ENCODE assay signal across 1 cellular context in the genomic region with DNA sequence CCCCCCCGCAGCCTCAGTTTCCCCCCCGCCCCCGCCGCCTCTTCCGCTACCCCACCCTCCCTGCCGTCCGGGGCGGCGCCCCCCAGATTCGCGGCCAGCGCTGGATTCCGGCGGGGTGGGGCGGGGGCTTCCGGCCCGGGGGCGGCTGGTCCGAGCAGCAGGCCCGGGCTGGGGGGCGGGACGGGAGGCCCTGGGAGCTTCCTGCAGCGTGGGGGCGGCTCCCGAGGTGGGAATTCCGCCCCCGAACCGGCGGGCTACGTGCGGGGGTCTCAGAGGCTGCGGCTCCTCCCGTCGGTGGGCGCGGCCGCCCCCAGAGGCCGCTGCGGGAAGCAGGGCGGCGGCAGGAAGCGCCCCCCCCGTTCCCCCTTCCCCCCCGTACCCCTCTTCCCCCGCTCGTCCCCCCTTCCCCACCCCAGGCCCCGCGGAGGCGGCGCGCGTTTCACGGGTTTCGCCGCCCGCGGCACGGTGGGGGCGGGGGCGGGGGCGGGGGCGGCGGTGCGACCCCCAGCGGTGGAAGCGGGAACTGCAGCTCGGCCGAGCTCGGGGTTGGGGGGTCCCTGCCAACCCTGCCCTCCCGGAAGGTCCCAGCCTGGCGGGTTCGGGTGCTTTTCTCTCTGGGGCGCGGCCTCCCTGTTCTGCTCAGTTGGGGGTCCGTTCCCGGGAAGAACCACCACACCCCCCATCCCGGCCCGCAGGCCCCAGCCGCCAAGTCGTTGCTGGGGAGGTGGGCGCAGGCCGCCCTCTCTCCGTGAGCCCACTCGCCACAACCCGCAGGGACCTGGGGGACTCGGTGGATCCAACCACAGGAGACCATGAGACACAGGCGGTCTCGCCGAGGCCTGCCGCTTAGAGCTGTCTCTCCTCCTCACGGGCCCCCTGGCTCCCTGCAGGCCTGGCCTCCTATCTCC.
TF ChIP-seq lines count a peak whose summit lies in the region.

No MANE protein-coding gene starts in this region.

TF ChIP-seq in HepG2, 621 proteins besides CTCF, POLR2A, EP300 and RAD21 (continued from another document):
- no peak for TF ChIP-seq ZBTB34 (CRISPR knock-in tag; IDR thresholded peaks at IDR 0.05)
